14 cellular contexts compared by ENCODE assay signal in genomic region chr12:62618948-62619347, GRCh38.
DNase-seq lines count a peak whose midpoint lies in the region; ATAC-seq, FAIRE-seq and TF ChIP-seq lines count a peak whose summit lies in the region.
"Had no signal": no experiment of that assay in that cellular context is flagged by ENCODE, and none has a peak within 500 bp of the region (broad histone marks: within the 10 kb centered on the region; RNA-seq: fewer than 3 reads in every experiment).

No MANE protein-coding gene starts in this region.

- no peaks in the 10 kb centered on the region for H3K27me3 Mint-ChIP-seq in Caco-2 (ENCODE audit: insufficient read depth, unreplicated experiment)

- H3K4me1 ChIP-seq in endothelial cell of umbilical vein (ENCODE audit: control insufficient read depth, extremely low read depth, insufficient read depth, low read length) (peaks cover 12% of the 10 kb centered on the region), Caco-2 (peaks cover 6% of the 10 kb centered on the region; the same call in 1 of the 2 replicates)

- no peak for ATAC-seq in GM19455 (IDR thresholded peaks at IDR 0.05; ENCODE audit: unreplicated experiment)
- no peak for ATAC-seq in HG03565 (IDR thresholded peaks at IDR 0.05; ENCODE audit: unreplicated experiment)

- TF ChIP-seq POLR2A in endothelial cell of umbilical vein (IDR thresholded peaks at IDR 0.05; ENCODE audit: low read depth, low read length): no peak

- H3K27ac Mint-ChIP-seq in Caco-2 (ENCODE audit: unreplicated experiment): no peak overlapping the region
- H3K27ac Mint-ChIP-seq: H9; T-helper 2 cell treated with Interferon-gamma antibody and Interleukin-4, amounts not matched to agents 5 μg/mL and 100 μg/mL, for 36 hours had no signal

- no TSS peak for BruUV-seq in endothelial cell of umbilical vein (replicated peaks; lab: Mats Ljungman, UMichigan)
- no TSS peak for BruUV-seq in Caco-2 (replicated peaks; lab: Mats Ljungman, UMichigan)

- intact Hi-C loops in endothelial cell of umbilical vein (cut with micrococcal nuclease): no loop called here
- intact Hi-C loops in Caco-2 (cut with micrococcal nuclease; ENCODE audit: unreplicated experiment): no loop called here

- no peaks in the 10 kb centered on the region for H4K20me1 ChIP-seq in endothelial cell of umbilical vein (replicated peaks; ENCODE audit: control insufficient read depth, extremely low read depth, insufficient read depth, low read length)

- dilution Hi-C loops in endothelial cell of umbilical vein (cut with MboI; ENCODE audit: extremely low pct_ligation_motif_present, low sequenced_read_pairs): loop anchor here (25.0 kb wide), 1 partner anchor 168 kb away; no protein-coding TSS in a partner anchor

- no peak for TF ChIP-seq CTCF in endothelial cell of umbilical vein (IDR thresholded peaks at IDR 0.05; ENCODE audit: extremely low read depth in 1 of 2, insufficient read depth in 1 of 2, low read depth in 1 of 2, low read length in 2 of 2)
- TF ChIP-seq CTCF in Caco-2 (IDR thresholded peaks at IDR 0.05; ENCODE audit: insufficient read depth in 1 of 2, low read depth in 1 of 2, low read length in 1 of 2, severe bottlenecking in 1 of 2, unreplicated experiment in 1 of 2): no peak

- H3K27me3 ChIP-seq in endothelial cell of umbilical vein (ENCODE audit: control insufficient read depth in 2 of 2, insufficient read depth in 2 of 2, low read length in 2 of 2): no peaks in the 10 kb centered on the region
- H3K27me3 ChIP-seq in Caco-2 (replicated peaks; ENCODE audit: control insufficient read depth, insufficient read depth, low read length): no peaks in the 10 kb centered on the region

- no peaks in the 10 kb centered on the region for H3K79me2 ChIP-seq in endothelial cell of umbilical vein (ENCODE audit: control insufficient read depth, insufficient read depth, low read length)

- CTCF ChIA-PET in endothelial cell of umbilical vein (lab: Charles Lee): interaction anchor here (1.2 to 3.2 kb wide), 6 partner anchors 13 to 174 kb away, joined by 3 to 13 read pairs (median 6); no protein-coding TSS in a partner anchor
- CTCF ChIA-PET in Caco-2 (lab: Charles Lee): no interaction called here

- H3K4me3 ChIP-seq in endothelial cell of umbilical vein (replicated peaks in 1 of 3; ENCODE audit: insufficient read depth in 1 of 3, low read depth in 1 of 3, low read length in 3 of 3): no peak overlapping the region
- no peak overlapping the region for H3K4me3 ChIP-seq in Caco-2 (ENCODE audit: low read depth, low read length)

- no peak for FAIRE-seq in endothelial cell of umbilical vein (lab: Jason Lieb, UNC)
- FAIRE-seq: RCC 7860 had no signal

- no peak overlapping the region for H3K4me3 Mint-ChIP-seq in Caco-2 (ENCODE audit: unreplicated experiment)
- H3K4me3 Mint-ChIP-seq: H9; T-helper 2 cell treated with Interferon-gamma antibody and Interleukin-4, amounts not matched to agents 5 μg/mL and 100 μg/mL, for 36 hours had no signal

- H2AFZ ChIP-seq in endothelial cell of umbilical vein (ENCODE audit: low read depth, low read length): no peak overlapping the region

- H3K36me3 Mint-ChIP-seq in Caco-2 (ENCODE audit: insufficient read depth, unreplicated experiment): no peaks in the 10 kb centered on the region

- H3K4me1 Mint-ChIP-seq in Caco-2 (ENCODE audit: low read depth, unreplicated experiment): no peaks in the 10 kb centered on the region

- H3K9me3 Mint-ChIP-seq in Caco-2 (ENCODE audit: unreplicated experiment): no peaks in the 10 kb centered on the region
- H3K9me3 Mint-ChIP-seq: H9; T-helper 2 cell treated with Interferon-gamma antibody and Interleukin-4, amounts not matched to agents 5 μg/mL and 100 μg/mL, for 36 hours had no signal

- H3K9me3 ChIP-seq in endothelial cell of umbilical vein (replicated peaks; ENCODE audit: control insufficient read depth, insufficient read depth, low read length) (no peaks in the 10 kb centered on the region), Caco-2 (no peaks in the 10 kb centered on the region)

- H3K9me1 ChIP-seq in endothelial cell of umbilical vein (replicated peaks; ENCODE audit: control insufficient read depth, extremely low read depth, insufficient read depth, low read length): no peaks in the 10 kb centered on the region

- H3K9ac ChIP-seq in endothelial cell of umbilical vein (replicated peaks; ENCODE audit: extremely low read depth, insufficient read depth, low read length): no peak overlapping the region

- H3K36me3 ChIP-seq in endothelial cell of umbilical vein (ENCODE audit: control insufficient read depth in 2 of 2, extremely low read depth in 1 of 2, insufficient read depth in 2 of 2, low read length in 2 of 2) (no peaks in the 10 kb centered on the region), Caco-2 (ENCODE audit: control insufficient read depth, insufficient read depth, low read length) (no peaks in the 10 kb centered on the region)

- POLR2A ChIA-PET in endothelial cell of umbilical vein (lab: Charles Lee) (no interaction called here), Caco-2 (lab: Charles Lee) (no interaction called here)

- DNase-seq in NCI-H146 (lab: John Stamatoyannopoulos, UW): peak; percentile 21
- DNase-seq in NCI-H146 treated with DMSO at 0.1 percent for 48 hours (lab: John Stamatoyannopoulos, UW; ENCODE audit: unreplicated experiment): no peak
- DNase-seq in NCI-H1105 (lab: John Stamatoyannopoulos, UW): peak; percentile 9
- peak; percentile 49 for DNase-seq in NCI-H345 treated with DMSO at 0.1 percent for 48 hours (lab: John Stamatoyannopoulos, UW; ENCODE audit: unreplicated experiment)
- peak; percentile 48 for DNase-seq in endothelial cell of umbilical vein (ENCODE audit: low read depth, low spot score)
- no peak for DNase-seq in Caco-2
- DNase-seq: H9, IMR-90, NCI-H1930, SIG-M5 had no signal

- no peak overlapping the region for H3K4me2 ChIP-seq in endothelial cell of umbilical vein (ENCODE audit: insufficient read depth, low read length)

- H3K27ac ChIP-seq in endothelial cell of umbilical vein (ENCODE audit: insufficient read depth, low read depth, low read length): no peak overlapping the region

TF ChIP-seq in endothelial cell of umbilical vein, 7 proteins besides CTCF, POLR2A, EP300 and RAD21:
- no peak for TF ChIP-seq GATA2 (IDR thresholded peaks at IDR 0.05; ENCODE audit: insufficient read depth, insufficient read length, low read depth, low read length)
- TF ChIP-seq MAX (IDR thresholded peaks at IDR 0.05; ENCODE audit: insufficient read depth, insufficient read length): no peak
- TF ChIP-seq FOS (IDR thresholded peaks at IDR 0.05; ENCODE audit: borderline replicate concordance, insufficient read depth, low read length): no peak
- no peak for TF ChIP-seq EZH2 (IDR thresholded peaks at IDR 0.05; ENCODE audit: borderline replicate concordance, low read depth, low read length, severe bottlenecking)

Comparison
In these comparisons a context has a peak if more than half of its experiments do, and no peak if none do; other contexts are left out.
1. DNase-seq: peak in NCI-H146 (single experiment), NCI-H1105 (single experiment), NCI-H345 treated with DMSO at 0.1 percent for 48 hours (single experiment) and endothelial cell of umbilical vein (single experiment); none in NCI-H146 treated with DMSO at 0.1 percent for 48 hours (single experiment) and Caco-2 (0 of 2).